In genomic region chr1:85358702-85359438, GRCh38 we compare ENCODE assay signal across 19 cellular contexts.
"Had no signal": no experiment of that assay in that cellular context is flagged by ENCODE, and none has a peak within 500 bp of the region (broad histone marks: within the 10 kb centered on the region; RNA-seq: fewer than 3 reads in every experiment).

No MANE protein-coding gene starts in this region.

- H3K27me3 Mint-ChIP-seq: activated B cell treated with CpG ODN at 0.5 μM for 24 hours had no signal

- H3K4me3 Mint-ChIP-seq: activated B cell treated with CpG ODN at 0.5 μM for 24 hours; activated CD4-positive, alpha-beta T cell treated with anti-CD3 and anti-CD28 coated beads, Interleukin-2, amount 10 ng/mL, durations not matched to agents 7 days and 5 days; naive thymus-derived CD8-positive, alpha-beta T cell; T-helper 17 cell had no signal

- H3K9me3 Mint-ChIP-seq: activated B cell treated with CpG ODN at 0.5 μM for 24 hours; activated CD4-positive, alpha-beta T cell treated with anti-CD3 and anti-CD28 coated beads, Interleukin-2, amount 10 ng/mL, durations not matched to agents 7 days and 5 days; activated naive CD4-positive, alpha-beta T cell treated with anti-CD3 and anti-CD28 coated beads, Interleukin-2, amount 50 U/mL, for 72 hours; naive thymus-derived CD8-positive, alpha-beta T cell had no signal

- H3K36me3 ChIP-seq: sigmoid colon, suprapubic skin had no signal

- H3K27me3 ChIP-seq: sigmoid colon, suprapubic skin had no signal

- H3K36me3 Mint-ChIP-seq: activated naive CD4-positive, alpha-beta T cell treated with anti-CD3 and anti-CD28 coated beads, Interleukin-2, amount 50 U/mL, for 72 hours; naive thymus-derived CD8-positive, alpha-beta T cell had no signal

- H3K4me1 Mint-ChIP-seq: activated B cell treated with CpG ODN at 0.5 μM for 24 hours; activated CD4-positive, alpha-beta T cell treated with anti-CD3 and anti-CD28 coated beads, Interleukin-2, amount 10 ng/mL, durations not matched to agents 7 days and 5 days; naive thymus-derived CD8-positive, alpha-beta T cell had no signal

- H3K4me3 ChIP-seq: mucosa of descending colon, sigmoid colon, suprapubic skin had no signal

- H3K27ac ChIP-seq: suprapubic skin had no signal

- ATAC-seq: activated naive CD4-positive, alpha-beta T cell treated with anti-CD3 and anti-CD28 coated beads, Interleukin-2, amount 50 U/mL, for 72 hours; left cardiac atrium; mucosa of descending colon; naive thymus-derived CD8-positive, alpha-beta T cell; stimulated activated naive CD8-positive, alpha-beta T cell treated with anti-CD3 and anti-CD28 coated beads, Interleukin-15, Interleukin-2, amounts not matched to agents 100 U/mL and 50 U/mL, for 24 hours; T-helper 17 cell had no signal

- DNase-seq: activated B cell treated with CpG ODN at 0.5 μM for 24 hours; activated CD4-positive, alpha-beta T cell treated with anti-CD3 and anti-CD28 coated beads, Interleukin-2, amount 10 ng/mL, durations not matched to agents 7 days and 5 days; activated CD8-positive, alpha-beta memory T cell treated with anti-CD3 and anti-CD28 coated beads for 24 hours; activated T-cell treated with anti-CD3 and anti-CD28 coated beads for 4 hours; amniotic stem cell; cerebellar nuclear complex; dermis blood vessel endothelial cell; glutamatergic neuron; left cardiac atrium; mucosa of descending colon; naive thymus-derived CD8-positive, alpha-beta T cell; occipital lobe; sigmoid colon; stimulated activated CD4-positive, alpha-beta T cell treated with anti-CD3 and anti-CD28 coated beads, Interleukin-4, amount 100 ng/mL, for 1 hour; stimulated activated CD8-positive, alpha-beta memory T cell treated with anti-CD3 and anti-CD28 coated beads, Interleukin-4, amount 100 ng/mL, for 48 hours; stimulated activated naive CD8-positive, alpha-beta T cell treated with anti-CD3 and anti-CD28 coated beads, Interleukin-15, Interleukin-2, amounts not matched to agents 100 U/mL and 50 U/mL, for 24 hours; T-helper 17 cell had no signal

- H3K9me3 ChIP-seq: mucosa of descending colon, sigmoid colon, suprapubic skin had no signal

- H3K27ac Mint-ChIP-seq: activated B cell treated with CpG ODN at 0.5 μM for 24 hours; activated CD4-positive, alpha-beta T cell treated with anti-CD3 and anti-CD28 coated beads, Interleukin-2, amount 10 ng/mL, durations not matched to agents 7 days and 5 days; activated naive CD4-positive, alpha-beta T cell treated with anti-CD3 and anti-CD28 coated beads, Interleukin-2, amount 50 U/mL, for 72 hours; naive thymus-derived CD8-positive, alpha-beta T cell; T-helper 17 cell had no signal
